ENCODE assay signal across 26 cellular contexts in genomic region chr4:80425701-80426100, GRCh38.
"Had no signal": no experiment of that assay in that cellular context is flagged by ENCODE, and none has a peak within 500 bp of the region (broad histone marks: within the 10 kb centered on the region; RNA-seq: fewer than 3 reads in every experiment).

No MANE protein-coding gene starts in this region.

- H3K27me3 Mint-ChIP-seq: activated CD4-positive, alpha-beta memory T cell treated with anti-CD3 and anti-CD28 coated beads for 36 hours; activated CD4-positive, alpha-beta T cell treated with anti-CD3 and anti-CD28 coated beads, Interleukin-2, amount 10 ng/mL, durations not matched to agents 7 days and 5 days; activated naive CD8-positive, alpha-beta T cell treated with anti-CD3 and anti-CD28 coated beads, Interleukin-2, amount 50 U/mL, for 24 hours had no signal

- H3K36me3 ChIP-seq: ascending aorta, Peyer's patch, SJCRH30 had no signal

- DNase-seq: activated CD4-positive, alpha-beta memory T cell treated with anti-CD3 and anti-CD28 coated beads for 36 hours; activated CD4-positive, alpha-beta T cell treated with anti-CD3 and anti-CD28 coated beads, Interleukin-2, amount 10 ng/mL, durations not matched to agents 7 days and 5 days; activated CD4-positive, CD25-positive, alpha-beta regulatory T cell; activated CD8-positive, alpha-beta memory T cell treated with anti-CD3 and anti-CD28 coated beads for 24 hours; activated effector memory CD4-positive, alpha-beta T cell treated with anti-CD3 and anti-CD28 coated beads, Interleukin-2, amount 50 U/mL, for 16 hours; activated naive CD4-positive, alpha-beta T cell treated with Interleukin-2 at 50 U/mL for 16 hours; activated naive CD8-positive, alpha-beta T cell treated with anti-CD3 and anti-CD28 coated beads, Interleukin-2, amount 50 U/mL, for 24 hours; activated T-cell treated with anti-CD3 and anti-CD28 coated beads, Interleukin-2, amount 50 U/mL, for 4 hours; amniotic stem cell; body of pancreas; Karpas-422; NCI-H1048; NCI-H146; NCI-H187 treated with DMSO at 0.1 percent for 48 hours; NCI-H446; NCI-H524; NCI-H82; Peyer's patch; Right ventricle myocardium superior; SJCRH30; SK-N-SH; T-helper 1 cell had no signal

- H3K27ac Mint-ChIP-seq: activated CD4-positive, alpha-beta memory T cell treated with anti-CD3 and anti-CD28 coated beads for 36 hours; activated CD4-positive, alpha-beta T cell treated with anti-CD3 and anti-CD28 coated beads, Interleukin-2, amount 10 ng/mL, durations not matched to agents 7 days and 5 days; activated naive CD4-positive, alpha-beta T cell treated with anti-CD3 and anti-CD28 coated beads, Interleukin-2, amount 50 U/mL, for 72 hours; activated naive CD8-positive, alpha-beta T cell treated with anti-CD3 and anti-CD28 coated beads, Interleukin-2, amount 50 U/mL, for 24 hours had no signal

- H3K4me3 Mint-ChIP-seq: activated CD4-positive, alpha-beta memory T cell treated with anti-CD3 and anti-CD28 coated beads for 36 hours; activated CD4-positive, alpha-beta T cell treated with anti-CD3 and anti-CD28 coated beads, Interleukin-2, amount 10 ng/mL, durations not matched to agents 7 days and 5 days; activated naive CD8-positive, alpha-beta T cell treated with anti-CD3 and anti-CD28 coated beads, Interleukin-2, amount 50 U/mL, for 24 hours; activated T-cell treated with anti-CD3 and anti-CD28 coated beads, Interleukin-2, amount 50 U/mL, for 4 hours had no signal

- H3K36me3 Mint-ChIP-seq: activated CD4-positive, alpha-beta memory T cell treated with anti-CD3 and anti-CD28 coated beads for 36 hours had no signal

- H3K9me3 ChIP-seq: ascending aorta, body of pancreas, Peyer's patch, SJCRH30, SK-N-SH had no signal

- ATAC-seq: activated naive CD4-positive, alpha-beta T cell treated with anti-CD3 and anti-CD28 coated beads, Interleukin-2, amount 50 U/mL, for 72 hours; activated naive CD8-positive, alpha-beta T cell treated with anti-CD3 and anti-CD28 coated beads, Interleukin-2, amount 50 U/mL, for 24 hours; activated T-cell treated with anti-CD3 and anti-CD28 coated beads, Interleukin-2, amount 50 U/mL, for 4 hours; body of pancreas had no signal

- H3K27ac ChIP-seq: ascending aorta, body of pancreas, Peyer's patch, RWPE1, SJCRH30, VCaP had no signal

- H3K9me3 Mint-ChIP-seq: activated CD4-positive, alpha-beta memory T cell treated with anti-CD3 and anti-CD28 coated beads for 36 hours; activated naive CD8-positive, alpha-beta T cell treated with anti-CD3 and anti-CD28 coated beads, Interleukin-2, amount 50 U/mL, for 24 hours; activated T-cell treated with anti-CD3 and anti-CD28 coated beads, Interleukin-2, amount 50 U/mL, for 4 hours had no signal

- H3K4me3 ChIP-seq: ascending aorta, body of pancreas, Peyer's patch, SJCRH30 had no signal

- H3K27me3 ChIP-seq: ascending aorta, body of pancreas, Peyer's patch had no signal

- H3K9ac ChIP-seq: SK-N-SH had no signal

- H3K4me1 ChIP-seq: ascending aorta, body of pancreas, Peyer's patch, SJCRH30 had no signal

- H3K4me2 ChIP-seq: SK-N-SH had no signal
